ENCODE assay signal across 9 cellular contexts in the genomic region with DNA sequence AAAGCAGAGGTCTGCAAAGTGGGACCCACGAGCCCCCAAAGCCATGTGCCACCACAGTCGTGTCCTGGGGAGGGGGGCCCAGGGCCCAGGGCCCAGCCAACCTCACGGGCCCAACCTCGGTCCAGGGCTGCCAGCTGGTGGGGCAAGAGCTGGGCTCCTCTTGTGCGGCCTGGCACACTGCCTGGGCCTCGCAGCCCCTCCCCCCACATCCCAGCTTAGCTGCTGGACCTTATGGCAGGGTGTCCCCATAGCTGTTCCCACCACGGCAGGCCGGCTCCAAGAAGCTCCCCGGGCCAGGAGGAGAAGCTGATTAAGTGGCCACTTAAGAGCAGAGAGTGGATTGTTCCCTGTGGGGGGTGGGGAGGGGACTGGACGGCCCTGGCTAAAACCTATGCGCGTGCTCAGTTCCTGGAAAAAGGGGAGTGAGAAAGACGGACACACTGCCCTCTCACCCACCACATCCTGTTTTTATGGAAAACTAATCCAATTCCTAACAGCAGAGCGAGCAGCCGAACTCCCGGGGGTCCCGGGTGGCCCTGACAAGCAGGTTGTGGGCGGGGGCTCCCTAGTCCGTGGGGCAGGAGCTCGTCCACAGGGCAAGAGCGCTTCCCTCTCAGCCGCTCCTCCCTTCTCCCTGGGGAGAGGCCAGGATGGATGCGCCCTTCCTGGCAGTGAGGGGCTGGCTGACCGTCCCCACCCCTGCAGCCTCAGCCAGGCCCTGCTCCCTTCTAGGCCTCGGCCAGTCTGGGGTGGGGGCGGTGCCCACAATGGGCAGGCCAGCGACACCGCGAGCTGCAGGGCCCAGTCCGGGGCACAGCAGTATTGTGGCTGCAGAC. TPM values are rescaled to one million over a fixed set of nuclear protein-coding genes. Genes with fewer than 3 reads are reported as not detected.
DNase-seq lines count a peak whose midpoint lies in the region; ATAC-seq, FAIRE-seq and TF ChIP-seq lines count a peak whose summit lies in the region.
"Had no signal": no experiment of that assay in that cellular context is flagged by ENCODE, and none has a peak within 500 bp of the region (broad histone marks: within the 10 kb centered on the region; RNA-seq: fewer than 3 reads in every experiment).

No MANE protein-coding gene starts in this region.

- H3K4me1 ChIP-seq in K562 (replicated peaks in 1 of 2; ENCODE audit: control insufficient read depth in 2 of 2, insufficient read depth in 2 of 2, low read length in 2 of 2), result peaks cover 65 to 99% of the 10 kb centered on the region in 2 experiments
- peaks cover 0 to 24% (median 9%) of the 10 kb centered on the region in 4 donors for H3K4me1 ChIP-seq in right lobe of liver
- H3K4me1 ChIP-seq in upper lobe of left lung, result peaks cover 85 to 96% (median 92%) of the 10 kb centered on the region in 4 donors

- DNase-seq in NCI-H345 (lab: John Stamatoyannopoulos, UW), result peak; percentile 2
- DNase-seq in NCI-H345 treated with DMSO at 0.1 percent for 48 hours (lab: John Stamatoyannopoulos, UW; ENCODE audit: unreplicated experiment), result no peak
- DNase-seq in K562 (ENCODE audit: extremely low read depth in 1 of 4, low spot score in 3 of 4), result peak; percentile 59 to 79 (median 66)
- peak; percentile 55 to 81 (median 66) for DNase-seq in right lobe of liver
- peak; percentile 91 to 95 for DNase-seq in upper lobe of left lung
- DNase-seq in GM10266 (ENCODE audit: extremely low spot score), result no peak
- DNase-seq: ACHN had no signal

- peak in 1 of 2 experiments; percentile 11; a peak in 1 of 4 replicates for TF ChIP-seq RAD21 in K562 (CRISPR knock-in tag; conservative IDR thresholded peaks at IDR 0.05 in 1 of 2, IDR thresholded peaks at IDR 0.05 in 1 of 2)

- peaks cover 16% of the 10 kb centered on the region for H3K9me1 ChIP-seq in K562 (ENCODE audit: control insufficient read depth, insufficient read depth, low read length)

- H4K20me1 ChIP-seq in K562 (replicated peaks; ENCODE audit: control insufficient read depth, insufficient read depth, low read length), result peaks cover 49% of the 10 kb centered on the region

- H3K9ac ChIP-seq in K562 (ENCODE audit: insufficient read depth in 1 of 2, low read depth in 2 of 2, low read length in 2 of 2), result peak overlapping the region; percentile 40 to 88; a peak in 3 of 4 replicates

- ATAC-seq in K562, result no peak
- peak; percentile 37 to 55 (median 44) for ATAC-seq in right lobe of liver
- ATAC-seq in upper lobe of left lung (ENCODE audit: low FRiP score in 2 of 2), result peak; percentile 9 to 62
- no peak for ATAC-seq in HG02763 (IDR thresholded peaks at IDR 0.05; ENCODE audit: unreplicated experiment)
- no peak for ATAC-seq in HG02798 (IDR thresholded peaks at IDR 0.05; ENCODE audit: poor library complexity, unreplicated experiment)

- intact Hi-C loops in K562 (cut with micrococcal nuclease), result no loop called here
- intact Hi-C loops in right lobe of liver (cut with DNase I), result no loop called here

- peak; percentile 40; the same call in 1 of the 2 replicates for TF ChIP-seq EP300 in K562 (IDR thresholded peaks at IDR 0.05; ENCODE audit: low read length)
- peak in 1 of 4 donors; percentile 27 for TF ChIP-seq EP300 in upper lobe of left lung (IDR thresholded peaks at IDR 0.05)

- peaks cover 99% of the 10 kb centered on the region for H3K79me2 ChIP-seq in K562 (ENCODE audit: control insufficient read depth, insufficient read depth, low read length)

- BruUV-seq in K562 (replicated peaks; lab: Mats Ljungman, UMichigan), result no TSS peak

- TF ChIP-seq CTCF in K562 (IDR thresholded peaks at IDR 0.05 in 2 of 3, conservative IDR thresholded peaks at IDR 0.05 in 1 of 3; ENCODE audit: insufficient read depth in 2 of 3, low read depth in 1 of 3, low read length in 3 of 3) (no peak), right lobe of liver (IDR thresholded peaks at IDR 0.05) (no peak), upper lobe of left lung (IDR thresholded peaks at IDR 0.05) (no peak), GM10266 (IDR thresholded peaks at IDR 0.05; ENCODE audit: control insufficient read depth, insufficient read depth, low read depth, missing control alignments) (no peak)

- H2AFZ ChIP-seq in K562 (ENCODE audit: low read depth, low read length), result no peak overlapping the region

- H3K9me3 ChIP-seq in K562 (replicated peaks; ENCODE audit: control insufficient read depth, insufficient read depth, low read depth, low read length), result no peaks in the 10 kb centered on the region
- H3K9me3 ChIP-seq in right lobe of liver, result no peaks in the 10 kb centered on the region
- H3K9me3 ChIP-seq in upper lobe of left lung, result no peaks in the 10 kb centered on the region

- H3K4me3 ChIP-seq in K562 (no peak overlapping the region; the same call in 1 of the 2 replicates), right lobe of liver (no peak overlapping the region), upper lobe of left lung (peak overlapping the region in 2 of 4 donors; percentile 8 to 23)

- POLR2A ChIA-PET in K562 (lab: Yijun Ruan, JAX), result interaction anchor here (0.5 to 7.2 kb wide), 5 partner anchors 12 to 135 kb away, joined by 3 to 102 read pairs (median 4); a partner anchor contains a TSS

- H3K27ac ChIP-seq in K562 (ENCODE audit: extremely low read depth, low read depth, low read length) (peak overlapping the region; percentile 62), right lobe of liver (peak overlapping the region in 2 of 3 donors; percentile 25 to 40), upper lobe of left lung (peak overlapping the region; percentile 71 to 86 (median 82))

- H3K36me3 ChIP-seq in K562 (ENCODE audit: control insufficient read depth, insufficient read depth, low read length), result peaks cover 77% of the 10 kb centered on the region
- H3K36me3 ChIP-seq in right lobe of liver, result no peaks in the 10 kb centered on the region
- H3K36me3 ChIP-seq in upper lobe of left lung, result peaks cover 0 to 16% (median 0%) of the 10 kb centered on the region in 4 donors

- 42% methylated on average over 23 of the region's 30 CpGs for WGBS in K562 (ENCODE audit: insufficient coverage, low coverage, missing lambda C conversion rate)
- WGBS in right lobe of liver (ENCODE audit: insufficient coverage, low coverage, low lambda C conversion rate, missing lambda C conversion rate), result 22% methylated on average over 8 of the region's 30 CpGs
- 29% methylated on average over 11 to 21 of the region's 30 CpGs for WGBS in upper lobe of left lung, 2 donors

- in situ Hi-C loops in K562 (cut with MboI), result no loop called here

- H3K4me2 ChIP-seq in K562 (ENCODE audit: insufficient read depth, low read length), result peak overlapping the region; percentile 62

- CTCF ChIA-PET in K562 (lab: Yijun Ruan, JAX; ENCODE audit: low intra/inter-chr PET ratio), result no interaction called here

- FAIRE-seq in K562 (lab: Jason Lieb, UNC), result no peak

- H3K27me3 ChIP-seq in K562 (ENCODE audit: control insufficient read depth in 2 of 2, insufficient read depth in 2 of 2, low read length in 2 of 2), result no peaks in the 10 kb centered on the region
- H3K27me3 ChIP-seq in right lobe of liver, result no peaks in the 10 kb centered on the region
- no peaks in the 10 kb centered on the region for H3K27me3 ChIP-seq in upper lobe of left lung

- no peak; the same call in 1 of the 2 replicates for TF ChIP-seq POLR2A in K562 (conservative IDR thresholded peaks at IDR 0.05)
- TF ChIP-seq POLR2A in right lobe of liver (IDR thresholded peaks at IDR 0.05), result no peak
- TF ChIP-seq POLR2A in upper lobe of left lung (IDR thresholded peaks at IDR 0.05), result no peak

RNA-seq across cellular contexts. Expression of a gene that starts 16.8 kb away (rescaled TPM):
- 759 and 2,233 TPM in 2 replicates for total RNA-seq in K562 (2011; cell fraction: chromatin; rRNA removed; ENCODE audit: low replicate concordance)
- 1,565 and 1,591 TPM in 2 replicates for total RNA-seq in K562 (2011; cell fraction: nucleolus; rRNA removed)
- 1,027 and 1,219 TPM in 2 replicates for total RNA-seq in K562 (2011; cell fraction: nucleoplasm; rRNA removed)
- total RNA-seq in K562 (2014; rRNA removed) (213 and 305 TPM in 2 replicates), K562 (2014; rRNA removed; fragmentation: Illumina TruSeq; extraction: Trizol) (44.5 and 45.2 TPM in 2 replicates), K562 (2015; rRNA removed; fragmentation: Illumina TruSeq; extraction: Trizol) (97.9 and 113 TPM in 2 replicates), K562 (2021) (354 and 432 TPM in 2 replicates), right lobe of liver (10 to 100 TPM; 48.9 to 91.9 (median 64.4) TPM), upper lobe of left lung (100 to 1,000 TPM; 107 to 535 (median 239) TPM)
- polyA plus RNA-seq in K562 (2011; rRNA removed) (131 and 170 TPM in 2 replicates), K562 (2014; fragmentation: Illumina TruSeq; extraction: Trizol) (146 and 201 TPM in 2 replicates), K562 (2014; fragmentation: Nextera tagmentation; extraction: Ambion mirVana) (1 to 10 TPM; 3.6 to 9.6 TPM), K562 (2014; rRNA removed) (319 and 383 TPM in 2 replicates)
- polyA plus RNA-seq in K562 (2011; cell fraction: cytosol; rRNA removed), result 143 and 281 TPM in 2 replicates
- polyA plus RNA-seq in K562 (2011; cell fraction: nucleus; rRNA removed), result 1,334 and 2,777 TPM in 2 replicates
- 266 and 440 TPM in 2 replicates for polyA plus RNA-seq in K562 (2012)
- polyA minus RNA-seq in K562 (2011; rRNA and poly(A)+ RNA removed), result 56.6 and 97.2 TPM in 2 replicates
- 155 and 200 TPM in 2 replicates for polyA minus RNA-seq in K562 (2011; cell fraction: cytosol; rRNA and poly(A)+ RNA removed)
- 321 and 450 TPM in 2 replicates for polyA minus RNA-seq in K562 (2011; cell fraction: nucleus; rRNA and poly(A)+ RNA removed)

RNA-seq across cellular contexts. Expression of a gene that starts 35.3 kb away (rescaled TPM):
- 14.1 and 55.6 TPM in 2 replicates for total RNA-seq in K562 (2011; cell fraction: chromatin; rRNA removed; ENCODE audit: low replicate concordance)
- 67.5 and 87.8 TPM in 2 replicates for total RNA-seq in K562 (2011; cell fraction: nucleolus; rRNA removed)
- 29.4 and 38.8 TPM in 2 replicates for total RNA-seq in K562 (2011; cell fraction: nucleoplasm; rRNA removed)
- total RNA-seq in K562 (2014; rRNA removed), result 114 and 119 TPM in 2 replicates
- 3.4 and 4.4 TPM in 2 replicates for total RNA-seq in K562 (2014; rRNA removed; fragmentation: Illumina TruSeq; extraction: Trizol)
- total RNA-seq in K562 (2015; rRNA removed; fragmentation: Illumina TruSeq; extraction: Trizol), result 14.4 and 17.9 TPM in 2 replicates
- total RNA-seq in K562 (2021), result 173 and 178 TPM in 2 replicates
- 14.2 and 29.4 TPM in 2 replicates for polyA plus RNA-seq in K562 (2011; rRNA removed)
- 48.5 and 101 TPM in 2 replicates for polyA plus RNA-seq in K562 (2011; cell fraction: cytosol; rRNA removed)
- polyA plus RNA-seq in K562 (2011; cell fraction: nucleus; rRNA removed), result 38.4 and 58.3 TPM in 2 replicates
- 68.4 and 200 TPM in 2 replicates for polyA plus RNA-seq in K562 (2012)
- 9.3 and 47.1 TPM in 2 replicates for polyA plus RNA-seq in K562 (2014; fragmentation: Illumina TruSeq; extraction: Trizol)
- 1 to 10 TPM in 1 of 2 experiments, under 1 TPM in 1; 0.92 to 1.6 TPM for polyA plus RNA-seq in K562 (2014; fragmentation: Nextera tagmentation; extraction: Ambion mirVana)
- polyA plus RNA-seq in K562 (2014; rRNA removed), result 53.6 and 65.8 TPM in 2 replicates
- 9.8 and 10.4 TPM in 2 replicates for polyA minus RNA-seq in K562 (2011; rRNA and poly(A)+ RNA removed)
- 102 and 178 TPM in 2 replicates for polyA minus RNA-seq in K562 (2011; cell fraction: cytosol; rRNA and poly(A)+ RNA removed)
- polyA minus RNA-seq in K562 (2011; cell fraction: nucleus; rRNA and poly(A)+ RNA removed), result 25.2 and 25.9 TPM in 2 replicates
- total RNA-seq in right lobe of liver, result 1 to 10 TPM in 2 of 6 experiments, under 1 TPM in 4; 0.22 to 9.6 (median 0.42) TPM
- total RNA-seq in upper lobe of left lung, result 1 to 10 TPM in 5 of 6 donors, not detected in 1; 2.3 to 4.7 (median 3.5) TPM

RNA-seq across cellular contexts. Expression of a gene that starts 43.5 kb away (rescaled TPM):
- 35.4 and 135 TPM in 2 replicates for total RNA-seq in K562 (2011; cell fraction: chromatin; rRNA removed; ENCODE audit: low replicate concordance)
- 138 and 183 TPM in 2 replicates for total RNA-seq in K562 (2011; cell fraction: nucleolus; rRNA removed)
- 82.7 and 89.3 TPM in 2 replicates for total RNA-seq in K562 (2011; cell fraction: nucleoplasm; rRNA removed)
- total RNA-seq in K562 (2014; rRNA removed), result 409 and 555 TPM in 2 replicates
- total RNA-seq in K562 (2014; rRNA removed; fragmentation: Illumina TruSeq; extraction: Trizol), result 86.2 and 129 TPM in 2 replicates
- 213 and 224 TPM in 2 replicates for total RNA-seq in K562 (2015; rRNA removed; fragmentation: Illumina TruSeq; extraction: Trizol)
- total RNA-seq in K562 (2021), result 340 and 359 TPM in 2 replicates
- 146 and 234 TPM in 2 replicates for polyA plus RNA-seq in K562 (2011; rRNA removed)
- 130 and 287 TPM in 2 replicates for polyA plus RNA-seq in K562 (2011; cell fraction: cytosol; rRNA removed)
- polyA plus RNA-seq in K562 (2011; cell fraction: nucleus; rRNA removed), result 161 and 192 TPM in 2 replicates
- 290 and 337 TPM in 2 replicates for polyA plus RNA-seq in K562 (2012)
- 94.4 and 200 TPM in 2 replicates for polyA plus RNA-seq in K562 (2014; fragmentation: Illumina TruSeq; extraction: Trizol)
- polyA plus RNA-seq in K562 (2014; fragmentation: Nextera tagmentation; extraction: Ambion mirVana), result 100 to 1,000 TPM in 1 of 2 experiments, 10 to 100 TPM in 1; 41.7 to 116 TPM
- polyA plus RNA-seq in K562 (2014; rRNA removed), result 354 and 422 TPM in 2 replicates
- 17.6 and 29.0 TPM in 2 replicates for polyA minus RNA-seq in K562 (2011; rRNA and poly(A)+ RNA removed)
- 127 and 142 TPM in 2 replicates for polyA minus RNA-seq in K562 (2011; cell fraction: cytosol; rRNA and poly(A)+ RNA removed)
- polyA minus RNA-seq in K562 (2011; cell fraction: nucleus; rRNA and poly(A)+ RNA removed), result 49.9 and 62.3 TPM in 2 replicates
- 100 to 1,000 TPM in 2 of 6 experiments, 10 to 100 TPM in 4; 61.4 to 120 (median 74.1) TPM for total RNA-seq in right lobe of liver
- 100 to 1,000 TPM in 4 of 6 donors, 10 to 100 TPM in 2; 76.5 to 147 (median 124) TPM for total RNA-seq in upper lobe of left lung

Comparison
In these comparisons a context has a peak if more than half of its experiments do, and no peak if none do; other contexts are left out.
1. DNase-seq: peak in NCI-H345 (single experiment), K562 (4 of 4), right lobe of liver (3 of 3) and upper lobe of left lung (2 of 2); none in NCI-H345 treated with DMSO at 0.1 percent for 48 hours (single experiment) and GM10266 (single experiment).
2. ATAC-seq: peak in right lobe of liver (4 of 4) and upper lobe of left lung (2 of 2); none in K562 (single experiment), HG02763 (single experiment) and HG02798 (single experiment).
3. Peak in every context shown above with its lines, with median percentiles within 50 percentile points of each other: H3K27ac ChIP-seq.